18 cellular contexts compared by ENCODE assay signal in genomic region chr14:38143170-38143569, GRCh38.
DNase-seq lines count a peak whose midpoint lies in the region; ATAC-seq and TF ChIP-seq lines count a peak whose summit lies in the region.
"Had no signal": no experiment of that assay in that cellular context is flagged by ENCODE, and none has a peak within 500 bp of the region (broad histone marks: within the 10 kb centered on the region; RNA-seq: fewer than 3 reads in every experiment).

No MANE protein-coding gene starts in this region.

- H3K4ac ChIP-seq in mesenchymal stem cell (ENCODE audit: low read depth in 1 of 2, low read length in 2 of 2), result no peak overlapping the region

- no peak overlapping the region for H3K23ac ChIP-seq in mesenchymal stem cell (ENCODE audit: low read length in 2 of 2)

- H4K91ac ChIP-seq in mesenchymal stem cell (ENCODE audit: low read length), result no peak overlapping the region

- H2BK15ac ChIP-seq in mesenchymal stem cell (ENCODE audit: low read depth, poor library complexity, severe bottlenecking), result peak overlapping the region; percentile 48

- no peak overlapping the region for H2AFZ ChIP-seq in mesenchymal stem cell (ENCODE audit: low read depth, low read length)

- intact Hi-C loops in sigmoid colon (cut with DNase I), result no loop called here

- H3K4me3 Mint-ChIP-seq in type B pancreatic cell, result no peak overlapping the region
- H3K4me3 Mint-ChIP-seq: activated CD4-positive, alpha-beta memory T cell treated with anti-CD3 and anti-CD28 coated beads for 36 hours; activated naive CD4-positive, alpha-beta T cell treated with anti-CD3 and anti-CD28 coated beads, Interleukin-2, amount 10 ng/mL, durations not matched to agents 7 days and 5 days; stimulated activated naive CD8-positive, alpha-beta T cell treated with anti-CD3 and anti-CD28 coated beads, Interleukin-15, amount 100 ng/mL, for 72 hours had no signal

- H3K4me1 ChIP-seq in mesenchymal stem cell (ENCODE audit: control insufficient read depth, insufficient read depth, low read depth, low read length) (peaks cover 1% of the 10 kb centered on the region), sigmoid colon (no peaks in the 10 kb centered on the region)
- H3K4me1 ChIP-seq: left lung, right atrium auricular region had no signal

- peak overlapping the region; percentile 91 for H2AK5ac ChIP-seq in mesenchymal stem cell (ENCODE audit: low read length, severe bottlenecking)

- TF ChIP-seq EP300 in sigmoid colon (IDR thresholded peaks at IDR 0.05), result no peak

- peak overlapping the region; percentile 71 for H2BK120ac ChIP-seq in mesenchymal stem cell (ENCODE audit: low read depth, low read length)

- no peaks in the 10 kb centered on the region for H3K79me1 ChIP-seq in mesenchymal stem cell (replicated peaks; ENCODE audit: low read length, poor library complexity, severe bottlenecking)

- 41% methylated on average over 2 of the region's 4 CpGs for WGBS in mesenchymal stem cell
- WGBS in sigmoid colon, 2 donors, result 77 to 79% methylated on average over 4 of the region's 4 CpGs

- TF ChIP-seq CTCF in sigmoid colon (IDR thresholded peaks at IDR 0.05) (no peak), type B pancreatic cell (conservative IDR thresholded peaks at IDR 0.05) (no peak)

- H3K27me3 ChIP-seq in mesenchymal stem cell (ENCODE audit: control insufficient read depth in 1 of 2, insufficient read depth in 1 of 2, low read length in 2 of 2), result no peaks in the 10 kb centered on the region
- no peaks in the 10 kb centered on the region for H3K27me3 ChIP-seq in sigmoid colon
- H3K27me3 ChIP-seq: left lung, right atrium auricular region had no signal

- H3K27ac ChIP-seq in mesenchymal stem cell (ENCODE audit: low read length, poor library complexity, severe bottlenecking) (peak overlapping the region; percentile 65), sigmoid colon (no peak overlapping the region)
- H3K27ac ChIP-seq: left lung, right atrium auricular region had no signal

- no peaks in the 10 kb centered on the region for H3K4me1 Mint-ChIP-seq in type B pancreatic cell (ENCODE audit: unreplicated experiment)
- H3K4me1 Mint-ChIP-seq: activated naive CD4-positive, alpha-beta T cell treated with anti-CD3 and anti-CD28 coated beads, Interleukin-2, amount 10 ng/mL, durations not matched to agents 7 days and 5 days had no signal

- H3K36me3 Mint-ChIP-seq in type B pancreatic cell, result no peaks in the 10 kb centered on the region
- H3K36me3 Mint-ChIP-seq: activated CD4-positive, alpha-beta memory T cell treated with anti-CD3 and anti-CD28 coated beads for 36 hours; activated naive CD4-positive, alpha-beta T cell treated with anti-CD3 and anti-CD28 coated beads, Interleukin-2, amount 10 ng/mL, durations not matched to agents 7 days and 5 days had no signal

- H3K4me2 ChIP-seq in mesenchymal stem cell (ENCODE audit: low read length, poor library complexity, severe bottlenecking), result no peak overlapping the region

- ATAC-seq in left lobe of liver, result no peak
- no peak for ATAC-seq in HG03460 (IDR thresholded peaks at IDR 0.05; ENCODE audit: unreplicated experiment)
- ATAC-seq: left lung; stimulated activated naive CD8-positive, alpha-beta T cell treated with anti-CD3 and anti-CD28 coated beads, Interleukin-15, amount 100 ng/mL, for 72 hours had no signal

- H3K18ac ChIP-seq in mesenchymal stem cell (ENCODE audit: low read depth in 1 of 2, low read length in 2 of 2), result no peak overlapping the region

- peak; percentile 82 for DNase-seq in EH (ENCODE audit: low read depth)
- DNase-seq in LHCN-M2 (ENCODE audit: low read depth), result peak; percentile 21
- peak; percentile 33 for DNase-seq in dedifferentiated amniotic fluid mesenchymal stem cell (ENCODE audit: extremely low spot score)
- DNase-seq in mesenchymal stem cell, result peak; percentile 20
- no peak for DNase-seq in left lobe of liver (ENCODE audit: low spot score)
- no peak for DNase-seq in sigmoid colon
- DNase-seq in type B pancreatic cell (ENCODE audit: extremely low spot score, unreplicated experiment), result no peak
- DNase-seq: activated CD4-positive, alpha-beta memory T cell treated with anti-CD3 and anti-CD28 coated beads for 36 hours; activated naive CD4-positive, alpha-beta T cell treated with anti-CD3 and anti-CD28 coated beads, Interleukin-2, amount 10 ng/mL, durations not matched to agents 7 days and 5 days; activated T-cell treated with anti-CD3 and anti-CD28 coated beads, Interleukin-2, amount 50 U/mL, for 1 hour; left lung; NCI-H1417; NCI-H774; RPMI8226; stimulated activated naive CD8-positive, alpha-beta T cell treated with anti-CD3 and anti-CD28 coated beads, Interleukin-15, amount 100 ng/mL, for 72 hours; trophoblast cell had no signal

- H2BK12ac ChIP-seq in mesenchymal stem cell (ENCODE audit: low read length in 2 of 2), result no peak overlapping the region

- no peak overlapping the region for H4K8ac ChIP-seq in mesenchymal stem cell (ENCODE audit: low read length)

- H3K36me3 ChIP-seq in mesenchymal stem cell (ENCODE audit: control insufficient read depth in 1 of 2, insufficient read depth in 2 of 2, low read depth in 1 of 2, low read length in 2 of 2) (no peaks in the 10 kb centered on the region), sigmoid colon (no peaks in the 10 kb centered on the region)
- H3K36me3 ChIP-seq: left lung, right atrium auricular region had no signal

- H3K4me3 ChIP-seq in mesenchymal stem cell (ENCODE audit: insufficient read depth in 1 of 2, low read depth in 1 of 2, low read length in 2 of 2) (peak overlapping the region in 1 of 2 experiments; percentile 40), sigmoid colon (no peak overlapping the region)
- H3K4me3 ChIP-seq: left lung, right atrium auricular region had no signal

- H3K9me3 Mint-ChIP-seq in type B pancreatic cell, result no peaks in the 10 kb centered on the region
- H3K9me3 Mint-ChIP-seq: activated CD4-positive, alpha-beta memory T cell treated with anti-CD3 and anti-CD28 coated beads for 36 hours; activated naive CD4-positive, alpha-beta T cell treated with anti-CD3 and anti-CD28 coated beads, Interleukin-2, amount 10 ng/mL, durations not matched to agents 7 days and 5 days; stimulated activated naive CD8-positive, alpha-beta T cell treated with anti-CD3 and anti-CD28 coated beads, Interleukin-15, amount 100 ng/mL, for 72 hours had no signal

- no peak overlapping the region for H3K14ac ChIP-seq in mesenchymal stem cell (ENCODE audit: low read length in 2 of 2)

- no peak overlapping the region for H3K27ac Mint-ChIP-seq in type B pancreatic cell
- H3K27ac Mint-ChIP-seq: activated CD4-positive, alpha-beta memory T cell treated with anti-CD3 and anti-CD28 coated beads for 36 hours; activated naive CD4-positive, alpha-beta T cell treated with anti-CD3 and anti-CD28 coated beads, Interleukin-2, amount 10 ng/mL, durations not matched to agents 7 days and 5 days; stimulated activated naive CD8-positive, alpha-beta T cell treated with anti-CD3 and anti-CD28 coated beads, Interleukin-15, amount 100 ng/mL, for 72 hours had no signal

- no peaks in the 10 kb centered on the region for H3K27me3 Mint-ChIP-seq in type B pancreatic cell
- H3K27me3 Mint-ChIP-seq: activated CD4-positive, alpha-beta memory T cell treated with anti-CD3 and anti-CD28 coated beads for 36 hours; stimulated activated naive CD8-positive, alpha-beta T cell treated with anti-CD3 and anti-CD28 coated beads, Interleukin-15, amount 100 ng/mL, for 72 hours had no signal

- no peak for TF ChIP-seq POLR2A in sigmoid colon (IDR thresholded peaks at IDR 0.05)

- H3K9ac ChIP-seq in mesenchymal stem cell (ENCODE audit: low read length), result peak overlapping the region; percentile 60

- H3K9me3 ChIP-seq in mesenchymal stem cell (ENCODE audit: control insufficient read depth, low read length) (no peaks in the 10 kb centered on the region), sigmoid colon (no peaks in the 10 kb centered on the region)
- H3K9me3 ChIP-seq: left lung, right atrium auricular region had no signal

- no peak overlapping the region for H2BK5ac ChIP-seq in mesenchymal stem cell (ENCODE audit: low read depth, low read length, poor library complexity, severe bottlenecking)

Comparison
In these comparisons a context has a peak if more than half of its experiments do, and no peak if none do; other contexts are left out.
1. DNase-seq: peak in EH (single experiment), LHCN-M2 (single experiment), dedifferentiated amniotic fluid mesenchymal stem cell (single experiment) and mesenchymal stem cell (single experiment); none in left lobe of liver (single experiment), sigmoid colon (single experiment) and type B pancreatic cell (single experiment).